ENCODE assay signal across 8 cellular contexts in genomic region chr1:154557248-154557938, GRCh38. TPM values are rescaled to one million over a fixed set of nuclear protein-coding genes. Genes with fewer than 3 reads are reported as not detected.
A peak's percentile ranks its signal among the peaks of the same experiment; 100 is the strongest.
DNase-seq lines count a peak whose midpoint lies in the region; ATAC-seq, FAIRE-seq and TF ChIP-seq lines count a peak whose summit lies in the region.

No MANE protein-coding gene starts in this region.

- peak overlapping the region in 1 of 2 experiments; percentile 67 for H3K14ac ChIP-seq in mesenchymal stem cell (ENCODE audit: low read length in 2 of 2)

- POLR2A ChIA-PET in GM12878 (lab: Charles Lee): interaction anchor here (1.3 kb wide), 1 partner anchor 387 kb away, joined by 4 read pairs; no protein-coding TSS in a partner anchor

- peaks cover 27% of the 10 kb centered on the region for H3K79me1 ChIP-seq in mesenchymal stem cell (replicated peaks; ENCODE audit: low read length, poor library complexity, severe bottlenecking)

- no peak for TF ChIP-seq RAD21 in GM12878 (IDR thresholded peaks at IDR 0.05; ENCODE audit: insufficient read depth, low read depth, low read length)

- no TSS peak for BruUV-seq in GM12878 (replicated peaks; lab: Mats Ljungman, UMichigan)

- FAIRE-seq in GM12878 (lab: Jason Lieb, UNC): no peak
- no peak for FAIRE-seq in D721Med (lab: Jason Lieb, UNC)

- H2AFZ ChIP-seq in GM12878 (ENCODE audit: control insufficient read depth, low read depth, low read length): no peak overlapping the region; the same call in 1 of the 2 replicates
- H2AFZ ChIP-seq in mesenchymal stem cell (ENCODE audit: low read depth, low read length): no peak overlapping the region

- H3K9me3 ChIP-seq in heart left ventricle (no peaks in the 10 kb centered on the region), GM12878 (replicated peaks; ENCODE audit: control insufficient read depth, insufficient read depth, low read length) (no peaks in the 10 kb centered on the region), mesenchymal stem cell (ENCODE audit: control insufficient read depth, low read length) (no peaks in the 10 kb centered on the region)

- RAD21 ChIA-PET in GM12878 (lab: Charles Lee; ENCODE audit: unreplicated experiment): interaction anchor here (1.1 kb wide), 2 partner anchors 77 to 78 kb away, joined by 5 to 6 read pairs; no protein-coding TSS in a partner anchor

- 10 to 13% (median 11%) methylated on average over 7 of the region's 7 CpGs for WGBS in heart left ventricle, 4 donors
- 8% methylated on average over 7 of the region's 7 CpGs for WGBS in GM12878 (ENCODE audit: insufficient coverage, insufficient replicate concordance, low lambda C conversion rate, missing lambda C conversion rate)
- 26% methylated on average over 5 of the region's 7 CpGs for WGBS in mesenchymal stem cell
- 17% methylated on average over 7 of the region's 7 CpGs for WGBS in urinary bladder

- TF ChIP-seq EP300 in GM12878 (IDR thresholded peaks at IDR 0.05; ENCODE audit: borderline replicate concordance in 1 of 2, control insufficient read depth in 1 of 2, low read depth in 2 of 2, low read length in 2 of 2): no peak

- H3K9ac ChIP-seq in GM12878 (ENCODE audit: control insufficient read depth, insufficient read depth, low read length) (peak overlapping the region; percentile 82), mesenchymal stem cell (ENCODE audit: low read length) (peak overlapping the region; percentile 89)

- no peak overlapping the region for H2BK15ac ChIP-seq in mesenchymal stem cell (ENCODE audit: low read depth, poor library complexity, severe bottlenecking)

- SMC1A ChIA-PET in GM12878 (lab: Charles Lee; ENCODE audit: uncharacterized antibody, unreplicated experiment): interaction anchor here (1.0 to 3.0 kb wide), 3 partner anchors 9 to 81 kb away, joined by 3 to 15 read pairs (median 4); no protein-coding TSS in a partner anchor

- DNase-seq in heart left ventricle: no peak
- no peak for DNase-seq in left cardiac atrium
- no peak for DNase-seq in GM12878 (ENCODE audit: low read depth, low spot score)
- no peak for DNase-seq in mesenchymal stem cell
- DNase-seq in D721Med (ENCODE audit: insufficient read length, low spot score): no peak

- no peak overlapping the region for H2BK120ac ChIP-seq in mesenchymal stem cell (ENCODE audit: low read depth, low read length)

- CTCF ChIA-PET in GM12878 (lab: Yijun Ruan, JAX): interaction anchor here (0.8 to 5.2 kb wide), 5 partner anchors 11 to 78 kb away, joined by 3 to 49 read pairs (median 9); no protein-coding TSS in a partner anchor

- peak overlapping the region; percentile 67 to 98 (median 95) for H3K4me3 ChIP-seq in heart left ventricle
- H3K4me3 ChIP-seq in GM12878: peak overlapping the region; percentile 88
- peak overlapping the region; percentile 84 to 89 for H3K4me3 ChIP-seq in mesenchymal stem cell (ENCODE audit: insufficient read depth in 1 of 2, low read depth in 1 of 2, low read length in 2 of 2)
- H3K4me3 ChIP-seq in urinary bladder (ENCODE audit: low read depth, low read length): peak overlapping the region; percentile 98

- no peak overlapping the region for H4K8ac ChIP-seq in mesenchymal stem cell (ENCODE audit: low read length)

- no peak overlapping the region for H3K23ac ChIP-seq in mesenchymal stem cell (ENCODE audit: low read length in 2 of 2)

- no peaks in the 10 kb centered on the region for H4K20me1 ChIP-seq in GM12878 (ENCODE audit: control insufficient read depth, insufficient read depth)

- peak overlapping the region in 1 of 2 experiments; percentile 6 for H3K4ac ChIP-seq in mesenchymal stem cell (ENCODE audit: low read depth in 1 of 2, low read length in 2 of 2)

- H3K4me1 ChIP-seq in heart left ventricle (peaks cover 3 to 44% (median 27%) of the 10 kb centered on the region in 12 donors), GM12878 (ENCODE audit: control insufficient read depth, insufficient read depth, low read length) (peaks cover 4% of the 10 kb centered on the region), mesenchymal stem cell (ENCODE audit: control insufficient read depth, insufficient read depth, low read depth, low read length) (peaks cover 13% of the 10 kb centered on the region), urinary bladder (ENCODE audit: insufficient read depth) (no peaks in the 10 kb centered on the region)

- no peak overlapping the region for H4K91ac ChIP-seq in mesenchymal stem cell (ENCODE audit: low read length)

- H3K4me2 ChIP-seq in GM12878 (ENCODE audit: control insufficient read depth, insufficient read depth) (peak overlapping the region; percentile 100), mesenchymal stem cell (ENCODE audit: low read length, poor library complexity, severe bottlenecking) (peak overlapping the region; percentile 67)

- no peak overlapping the region for H3K18ac ChIP-seq in mesenchymal stem cell (ENCODE audit: low read depth in 1 of 2, low read length in 2 of 2)

- no peak overlapping the region for H2BK12ac ChIP-seq in mesenchymal stem cell (ENCODE audit: low read length in 2 of 2)

- intact Hi-C loops in heart left ventricle (cut with DNase I) (loop anchor here in 7 of 10 donors (5.0 to 10.0 kb wide), 10 partner anchors 50 to 527 kb away; partner anchors contain the start of genes IL6R (in 2 of the 7), ADAR (in 1 of the 7) and PMVK (in 1 of the 7)), left cardiac atrium (cut with DNase I) (no loop called here), GM12878 (cut with micrococcal nuclease; ENCODE audit: unreplicated experiment) (loop anchor here (5.0 kb wide), 1 partner anchor 190 kb away; no protein-coding TSS in a partner anchor)

- H2AK5ac ChIP-seq in mesenchymal stem cell (ENCODE audit: low read length, severe bottlenecking): no peak overlapping the region

- H3K79me2 ChIP-seq in GM12878 (ENCODE audit: control insufficient read depth, insufficient read depth, low read length): peaks cover 31% of the 10 kb centered on the region

- H2BK5ac ChIP-seq in mesenchymal stem cell (ENCODE audit: low read depth, low read length, poor library complexity, severe bottlenecking): no peak overlapping the region

- H3K36me3 ChIP-seq in heart left ventricle (peaks cover 0 to 40% (median 34%) of the 10 kb centered on the region in 9 donors), GM12878 (ENCODE audit: control insufficient read depth in 2 of 2, insufficient read depth in 2 of 2, low read length in 1 of 2) (peaks cover 12 to 22% of the 10 kb centered on the region in 2 experiments), mesenchymal stem cell (ENCODE audit: control insufficient read depth in 1 of 2, insufficient read depth in 2 of 2, low read depth in 1 of 2, low read length in 2 of 2) (peaks cover 26 to 37% of the 10 kb centered on the region in 2 experiments), urinary bladder (ENCODE audit: insufficient read depth) (peaks cover 3% of the 10 kb centered on the region)

- in situ Hi-C loops in GM12878 (cut with MboI): no loop called here

- H3K27ac ChIP-seq in heart left ventricle (peak overlapping the region in 11 of 12 donors; percentile 85 to 97 (median 93)), GM12878 (ENCODE audit: control insufficient read depth, insufficient read depth) (peak overlapping the region; percentile 88), mesenchymal stem cell (ENCODE audit: low read length, poor library complexity, severe bottlenecking) (no peak overlapping the region), urinary bladder (ENCODE audit: low read depth) (no peak overlapping the region)

- H3K27me3 ChIP-seq in heart left ventricle (no peaks in the 10 kb centered on the region), GM12878 (replicated peaks in 1 of 2; ENCODE audit: control insufficient read depth in 2 of 2, insufficient read depth in 2 of 2, low read length in 1 of 2) (no peaks in the 10 kb centered on the region), mesenchymal stem cell (ENCODE audit: control insufficient read depth in 1 of 2, insufficient read depth in 1 of 2, low read length in 2 of 2) (no peaks in the 10 kb centered on the region)

- ATAC-seq in heart left ventricle (no peak), left cardiac atrium (no peak), GM12878 (no peak), GM19395 (IDR thresholded peaks at IDR 0.05; ENCODE audit: unreplicated experiment) (no peak), HG03432 (IDR thresholded peaks at IDR 0.05; ENCODE audit: unreplicated experiment) (no peak)

- TF ChIP-seq CTCF in heart left ventricle (IDR thresholded peaks at IDR 0.05) (no peak), GM12878 (IDR thresholded peaks at IDR 0.05 in 2 of 3, conservative IDR thresholded peaks at IDR 0.05 in 1 of 3; ENCODE audit: control insufficient read depth in 2 of 3, extremely low read depth in 1 of 3, insufficient read depth in 1 of 3, low read depth in 3 of 3, low read length in 3 of 3) (no peak), D721Med (IDR thresholded peaks at IDR 0.05; ENCODE audit: insufficient read depth, missing control alignments) (no peak)

- TF ChIP-seq POLR2A in heart left ventricle (IDR thresholded peaks at IDR 0.05) (no peak), GM12878 (IDR thresholded peaks at IDR 0.05; ENCODE audit: low read depth, low read length) (no peak)

RNA-seq across cellular contexts. Expression of gene UBE2Q1, which starts 1.1 kb away (rescaled TPM):
- total RNA-seq in heart left ventricle (10 to 100 TPM; 22.1 to 79.4 (median 58.8) TPM), left cardiac atrium (10 to 100 TPM; 45.8 to 57.9 TPM), GM12878 (2014; rRNA removed) (30.3 and 33.6 TPM in 2 replicates), GM12878 (2014; rRNA removed; fragmentation: Illumina TruSeq; extraction: Trizol) (34.8 and 40.0 TPM in 2 replicates), GM12878 (2021) (79.1 and 82.6 TPM in 2 replicates), urinary bladder (12.7 TPM)
- polyA plus RNA-seq in heart left ventricle (10 to 100 TPM; 23.0 to 36.2 TPM), GM12878 (2011; rRNA removed) (23.5 and 25.1 TPM in 2 replicates), GM12878 (2014; fragmentation: Illumina TruSeq; extraction: Trizol) (63.9 and 75.3 TPM in 2 replicates), GM12878 (2014; fragmentation: Nextera tagmentation; extraction: Ambion mirVana) (10 to 100 TPM; 11.0 to 20.3 TPM), GM12878 (2014; rRNA removed) (24.7 and 27.0 TPM in 2 replicates), GM12878 (2016; fragmentation: Nextera tagmentation; extraction: Ambion mirVana) (1 to 10 TPM; 3.9 to 4.3 TPM), urinary bladder (39.1 TPM)
- total RNA-seq in GM12878 (2013; cell fraction: nucleolus; rRNA removed): 23.0 and 26.0 TPM in 2 replicates
- 151 TPM for polyA plus RNA-seq in GM12878 (2011; ENCODE audit: low read depth)
- 14.7 and 17.2 TPM in 2 replicates for polyA plus RNA-seq in GM12878 (2011; cell fraction: cytosol; rRNA removed)
- polyA plus RNA-seq in GM12878 (2011; cell fraction: nucleus; rRNA removed): 35.1 and 39.0 TPM in 2 replicates
- 48.0 and 59.0 TPM in 2 replicates for polyA plus RNA-seq in GM12878 (2012)
- polyA minus RNA-seq in GM12878 (2011; rRNA and poly(A)+ RNA removed): 16.3 and 17.7 TPM in 2 replicates
- 14.3 and 20.0 TPM in 2 replicates for polyA minus RNA-seq in GM12878 (2011; cell fraction: cytosol; rRNA and poly(A)+ RNA removed)
- 20.2 and 20.4 TPM in 2 replicates for polyA minus RNA-seq in GM12878 (2011; cell fraction: nucleus; rRNA and poly(A)+ RNA removed)
- polyA plus RNA-seq in mesenchymal stem cell (2013, experiment 1 of 2): 51.6 TPM
- polyA plus RNA-seq in mesenchymal stem cell (2013, experiment 2 of 2): 50.8 TPM

RNA-seq across cellular contexts. Expression of gene CHRNB2, which starts 10.2 kb away (rescaled TPM):
- total RNA-seq in heart left ventricle: under 1 TPM in 3 of 9 donors, not detected in 6; 0.05 to 0.14 (median 0.06) TPM
- polyA plus RNA-seq in heart left ventricle: under 1 TPM in 1 of 2 donors, not detected in 1; 0.03 TPM
- under 1 TPM in 1 of 2 donors, not detected in 1; 0.05 TPM for total RNA-seq in left cardiac atrium
- 0.07 and 0.08 TPM in 2 replicates for total RNA-seq in GM12878 (2013; cell fraction: nucleolus; rRNA removed)
- not detected in 2 replicates for total RNA-seq in GM12878 (2014; rRNA removed)
- total RNA-seq in GM12878 (2014; rRNA removed; fragmentation: Illumina TruSeq; extraction: Trizol): not detected in 2 replicates
- 0.03 TPM in 1 of 2 replicates, not detected in the other for total RNA-seq in GM12878 (2021)
- polyA plus RNA-seq in GM12878 (2011; ENCODE audit: low read depth): 0.10 TPM
- not detected in 2 replicates for polyA plus RNA-seq in GM12878 (2011; rRNA removed)
- polyA plus RNA-seq in GM12878 (2011; cell fraction: cytosol; rRNA removed): 0.02 TPM in 1 of 2 replicates, not detected in the other
- polyA plus RNA-seq in GM12878 (2011; cell fraction: nucleus; rRNA removed): 0.04 and 0.07 TPM in 2 replicates
- 0.08 and 0.10 TPM in 2 replicates for polyA plus RNA-seq in GM12878 (2012)
- 0.03 TPM in 1 of 2 replicates, not detected in the other for polyA plus RNA-seq in GM12878 (2014; fragmentation: Illumina TruSeq; extraction: Trizol)
- not detected for polyA plus RNA-seq in GM12878 (2014; fragmentation: Nextera tagmentation; extraction: Ambion mirVana)
- 0.01 and 0.04 TPM in 2 replicates for polyA plus RNA-seq in GM12878 (2014; rRNA removed)
- polyA plus RNA-seq in GM12878 (2016; fragmentation: Nextera tagmentation; extraction: Ambion mirVana): under 1 TPM in 1 of 2 experiments, not detected in 1; 0.11 TPM
- polyA minus RNA-seq in GM12878 (2011; rRNA and poly(A)+ RNA removed): 0.80 TPM in 1 of 2 replicates, not detected in the other
- polyA minus RNA-seq in GM12878 (2011; cell fraction: cytosol; rRNA and poly(A)+ RNA removed): not detected in 2 replicates
- polyA minus RNA-seq in GM12878 (2011; cell fraction: nucleus; rRNA and poly(A)+ RNA removed): not detected in 2 replicates
- polyA plus RNA-seq in mesenchymal stem cell (2013, experiment 1 of 2): not detected
- polyA plus RNA-seq in mesenchymal stem cell (2013, experiment 2 of 2): 0.01 TPM
- 0.21 TPM for total RNA-seq in urinary bladder
- 0.33 TPM for polyA plus RNA-seq in urinary bladder

RNA-seq across cellular contexts. Expression of gene ADAR, which starts 50.6 kb away (rescaled TPM):
- total RNA-seq in heart left ventricle (100 to 1,000 TPM in 1 of 9 donors, 10 to 100 TPM in 8; 52.1 to 117 (median 63.1) TPM), left cardiac atrium (10 to 100 TPM; 70.1 to 80.1 TPM), GM12878 (2014; rRNA removed) (177 and 189 TPM in 2 replicates), GM12878 (2014; rRNA removed; fragmentation: Illumina TruSeq; extraction: Trizol) (174 and 179 TPM in 2 replicates), GM12878 (2021) (283 and 292 TPM in 2 replicates), urinary bladder (72.1 TPM)
- polyA plus RNA-seq in heart left ventricle (10 to 100 TPM; 16.0 to 29.5 TPM), GM12878 (2011; rRNA removed) (369 and 413 TPM in 2 replicates), GM12878 (2014; fragmentation: Illumina TruSeq; extraction: Trizol) (213 and 235 TPM in 2 replicates), GM12878 (2014; fragmentation: Nextera tagmentation; extraction: Ambion mirVana) (100 to 1,000 TPM in 1 of 2 experiments, 10 to 100 TPM in 1; 55.5 to 105 TPM), GM12878 (2014; rRNA removed) (172 and 180 TPM in 2 replicates), GM12878 (2016; fragmentation: Nextera tagmentation; extraction: Ambion mirVana) (100 to 1,000 TPM; 160 to 169 TPM), urinary bladder (59.1 TPM)
- total RNA-seq in GM12878 (2013; cell fraction: nucleolus; rRNA removed): 255 and 274 TPM in 2 replicates
- polyA plus RNA-seq in GM12878 (2011; ENCODE audit: low read depth): 115 TPM
- 278 and 279 TPM in 2 replicates for polyA plus RNA-seq in GM12878 (2011; cell fraction: cytosol; rRNA removed)
- polyA plus RNA-seq in GM12878 (2011; cell fraction: nucleus; rRNA removed): 453 and 565 TPM in 2 replicates
- 132 and 134 TPM in 2 replicates for polyA plus RNA-seq in GM12878 (2012)
- polyA minus RNA-seq in GM12878 (2011; rRNA and poly(A)+ RNA removed): 717 and 718 TPM in 2 replicates
- polyA minus RNA-seq in GM12878 (2011; cell fraction: cytosol; rRNA and poly(A)+ RNA removed): 130 and 154 TPM in 2 replicates
- 221 and 272 TPM in 2 replicates for polyA minus RNA-seq in GM12878 (2011; cell fraction: nucleus; rRNA and poly(A)+ RNA removed)
- polyA plus RNA-seq in mesenchymal stem cell (2013, experiment 1 of 2): 93.5 TPM
- polyA plus RNA-seq in mesenchymal stem cell (2013, experiment 2 of 2): 91.9 TPM

RNA-seq across cellular contexts. Expression of gene SHE, which starts 55.2 kb away (rescaled TPM):
- 10 to 100 TPM; 11.1 to 19.4 (median 11.9) TPM for total RNA-seq in heart left ventricle
- polyA plus RNA-seq in heart left ventricle: 10 to 100 TPM; 10.1 to 17.7 TPM
- total RNA-seq in left cardiac atrium: 10 to 100 TPM; 13.5 to 21.4 TPM
- total RNA-seq in GM12878 (2013; cell fraction: nucleolus; rRNA removed): 1.9 and 2.2 TPM in 2 replicates
- under 0.01 and 0.05 TPM in 2 replicates for total RNA-seq in GM12878 (2014; rRNA removed)
- total RNA-seq in GM12878 (2014; rRNA removed; fragmentation: Illumina TruSeq; extraction: Trizol): 0.04 and 0.05 TPM in 2 replicates
- total RNA-seq in GM12878 (2021): 0.05 TPM in 2 replicates
- 0.05 TPM for polyA plus RNA-seq in GM12878 (2011; ENCODE audit: low read depth)
- not detected in 2 replicates for polyA plus RNA-seq in GM12878 (2011; rRNA removed)
- polyA plus RNA-seq in GM12878 (2011; cell fraction: cytosol; rRNA removed): under 0.01 TPM in 1 of 2 replicates, not detected in the other
- not detected in 2 replicates for polyA plus RNA-seq in GM12878 (2011; cell fraction: nucleus; rRNA removed)
- polyA plus RNA-seq in GM12878 (2012): 0.05 and 0.08 TPM in 2 replicates
- polyA plus RNA-seq in GM12878 (2014; fragmentation: Illumina TruSeq; extraction: Trizol): 0.03 TPM in 1 of 2 replicates, not detected in the other
- under 1 TPM; 0.02 TPM for polyA plus RNA-seq in GM12878 (2014; fragmentation: Nextera tagmentation; extraction: Ambion mirVana)
- polyA plus RNA-seq in GM12878 (2014; rRNA removed): 0.03 and 0.04 TPM in 2 replicates
- polyA plus RNA-seq in GM12878 (2016; fragmentation: Nextera tagmentation; extraction: Ambion mirVana): not detected
- not detected in 2 replicates for polyA minus RNA-seq in GM12878 (2011; rRNA and poly(A)+ RNA removed)
- not detected in 2 replicates for polyA minus RNA-seq in GM12878 (2011; cell fraction: cytosol; rRNA and poly(A)+ RNA removed)
- polyA minus RNA-seq in GM12878 (2011; cell fraction: nucleus; rRNA and poly(A)+ RNA removed): not detected in 2 replicates
- polyA plus RNA-seq in mesenchymal stem cell (2013, experiment 1 of 2): 0.01 TPM
- polyA plus RNA-seq in mesenchymal stem cell (2013, experiment 2 of 2): under 0.01 TPM
- total RNA-seq in urinary bladder: 17.7 TPM
- polyA plus RNA-seq in urinary bladder: 15.3 TPM

RNA-seq across cellular contexts. Expression of gene TDRD10, which starts 55.4 kb away (rescaled TPM):
- total RNA-seq in heart left ventricle: 1 to 10 TPM in 8 of 9 donors, under 1 TPM in 1; 0.71 to 3.4 (median 1.8) TPM
- polyA plus RNA-seq in heart left ventricle: 1 to 10 TPM; 2.9 to 3.0 TPM
- 1 to 10 TPM; 3.4 to 3.6 TPM for total RNA-seq in left cardiac atrium
- 0.31 and 1.0 TPM in 2 replicates for total RNA-seq in GM12878 (2013; cell fraction: nucleolus; rRNA removed)
- 0.05 TPM in 1 of 2 replicates, not detected in the other for total RNA-seq in GM12878 (2014; rRNA removed)
- total RNA-seq in GM12878 (2014; rRNA removed; fragmentation: Illumina TruSeq; extraction: Trizol): not detected in 2 replicates
- not detected in 2 replicates for total RNA-seq in GM12878 (2021)
- polyA plus RNA-seq in GM12878 (2011; ENCODE audit: low read depth): not detected
- not detected in 2 replicates for polyA plus RNA-seq in GM12878 (2011; rRNA removed)
- polyA plus RNA-seq in GM12878 (2011; cell fraction: cytosol; rRNA removed): not detected in 2 replicates
- polyA plus RNA-seq in GM12878 (2011; cell fraction: nucleus; rRNA removed): 0.07 TPM in 1 of 2 replicates, not detected in the other
- 0.10 TPM in 1 of 2 replicates, not detected in the other for polyA plus RNA-seq in GM12878 (2012)
- not detected in 2 replicates for polyA plus RNA-seq in GM12878 (2014; fragmentation: Illumina TruSeq; extraction: Trizol)
- not detected for polyA plus RNA-seq in GM12878 (2014; fragmentation: Nextera tagmentation; extraction: Ambion mirVana)
- not detected in 2 replicates for polyA plus RNA-seq in GM12878 (2014; rRNA removed)
- not detected for polyA plus RNA-seq in GM12878 (2016; fragmentation: Nextera tagmentation; extraction: Ambion mirVana)
- not detected in 2 replicates for polyA minus RNA-seq in GM12878 (2011; rRNA and poly(A)+ RNA removed)
- not detected in 2 replicates for polyA minus RNA-seq in GM12878 (2011; cell fraction: cytosol; rRNA and poly(A)+ RNA removed)
- polyA minus RNA-seq in GM12878 (2011; cell fraction: nucleus; rRNA and poly(A)+ RNA removed): not detected in 2 replicates
- not detected for polyA plus RNA-seq in mesenchymal stem cell (2013, experiment 1 of 2)
- not detected for polyA plus RNA-seq in mesenchymal stem cell (2013, experiment 2 of 2)
- total RNA-seq in urinary bladder: 1.4 TPM
- 4.1 TPM for polyA plus RNA-seq in urinary bladder

Comparison
In these comparisons a context has a peak if more than half of its experiments do, and no peak if none do; other contexts are left out.
1. intact Hi-C loops: an anchor here in heart left ventricle (5.0 to 10.0 kb wide) and GM12878 (5.0 kb wide); none called in left cardiac atrium.
2. H3K27ac ChIP-seq: peak in heart left ventricle (11 of 12) and GM12878 (single experiment); none in mesenchymal stem cell (single experiment) and urinary bladder (single experiment).
3. Peak in every context shown above with its lines, with median percentiles within 50 percentile points of each other: H3K4me3 ChIP-seq.